Comparison of ENCODE assay signal across 16 cellular contexts in the genomic region with DNA sequence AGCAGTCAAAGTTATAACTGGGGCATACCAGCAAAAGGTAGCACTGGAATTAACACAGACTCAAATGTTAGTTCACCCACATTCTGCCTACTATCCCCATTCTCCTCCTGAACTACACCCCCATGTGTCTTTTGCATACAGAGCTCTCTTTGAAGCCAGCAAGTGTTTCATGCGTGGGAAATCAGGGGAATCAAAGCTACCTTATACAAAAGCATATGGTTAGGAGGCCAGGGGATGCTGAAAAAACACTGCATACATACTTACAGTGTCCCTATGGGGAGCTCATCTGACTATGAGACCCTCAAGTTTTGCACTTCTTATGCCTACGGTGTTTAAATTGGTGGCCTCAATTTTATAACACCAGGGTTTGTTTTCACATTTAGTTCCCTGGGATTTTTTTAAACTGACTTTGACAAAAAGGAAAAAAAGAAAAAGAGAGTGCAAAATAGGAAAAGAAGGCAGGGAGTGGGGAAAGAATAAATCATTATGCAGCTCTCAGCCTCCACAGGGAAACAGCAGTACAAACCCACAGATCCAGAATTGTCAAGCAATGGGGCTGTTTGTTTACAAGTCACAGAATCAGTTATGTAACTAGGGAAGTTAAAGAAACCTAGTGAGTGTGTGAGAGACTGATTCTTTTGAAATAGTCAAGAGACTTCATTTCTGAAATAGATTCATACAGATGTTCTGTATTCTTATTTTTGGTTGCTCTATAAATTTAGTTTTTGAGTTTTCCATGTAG. TPM values are rescaled to one million over a fixed set of nuclear protein-coding genes. Genes with fewer than 3 reads are reported as not detected.
DNase-seq lines count a peak whose midpoint lies in the region; ATAC-seq lines count a peak whose summit lies in the region.
"Had no signal": no experiment of that assay in that cellular context is flagged by ENCODE, and none has a peak within 500 bp of the region (broad histone marks: within the 10 kb centered on the region; RNA-seq: fewer than 3 reads in every experiment).

No MANE protein-coding gene starts in this region.

- 90% methylated on average over 2 of the region's 2 CpGs for WGBS in mesenchymal stem cell

- no peak overlapping the region for H3K23ac ChIP-seq in mesenchymal stem cell (ENCODE audit: low read length in 2 of 2)

- H2BK15ac ChIP-seq in mesenchymal stem cell (ENCODE audit: low read depth, poor library complexity, severe bottlenecking), result no peak overlapping the region

- H2AK5ac ChIP-seq in mesenchymal stem cell (ENCODE audit: low read length, severe bottlenecking), result no peak overlapping the region

- peak overlapping the region; percentile 90 for H3K27ac ChIP-seq in angular gyrus (ENCODE audit: low read depth, low read length)
- no peak overlapping the region for H3K27ac ChIP-seq in mesenchymal stem cell (ENCODE audit: low read length, poor library complexity, severe bottlenecking)
- H3K27ac ChIP-seq: parathyroid adenoma, PC-9 had no signal

- H3K4me2 ChIP-seq in mesenchymal stem cell (ENCODE audit: low read length, poor library complexity, severe bottlenecking), result no peak overlapping the region
- H3K4me2 ChIP-seq: PC-9 had no signal

- no peaks in the 10 kb centered on the region for H3K27me3 ChIP-seq in mesenchymal stem cell (ENCODE audit: control insufficient read depth in 1 of 2, insufficient read depth in 1 of 2, low read length in 2 of 2)

- H4K8ac ChIP-seq in mesenchymal stem cell (ENCODE audit: low read length), result no peak overlapping the region

- no peak for ATAC-seq in HG03378 (IDR thresholded peaks at IDR 0.05; ENCODE audit: unreplicated experiment)
- ATAC-seq: SK-N-SH treated with all-trans-retinoic acid at 6 μM for 48 hours had no signal

- no peak overlapping the region for H2BK5ac ChIP-seq in mesenchymal stem cell (ENCODE audit: low read depth, low read length, poor library complexity, severe bottlenecking)

- H3K18ac ChIP-seq in mesenchymal stem cell (ENCODE audit: low read depth in 1 of 2, low read length in 2 of 2), result no peak overlapping the region

- H3K36me3 ChIP-seq in mesenchymal stem cell (ENCODE audit: control insufficient read depth in 1 of 2, insufficient read depth in 2 of 2, low read depth in 1 of 2, low read length in 2 of 2), result no peaks in the 10 kb centered on the region

- H2BK12ac ChIP-seq in mesenchymal stem cell (ENCODE audit: low read length in 2 of 2), result no peak overlapping the region

- no peaks in the 10 kb centered on the region for H3K9me3 ChIP-seq in mesenchymal stem cell (ENCODE audit: control insufficient read depth, low read length)

- no peak overlapping the region for H2BK120ac ChIP-seq in mesenchymal stem cell (ENCODE audit: low read depth, low read length)

- H3K4me3 ChIP-seq in mesenchymal stem cell (ENCODE audit: insufficient read depth in 1 of 2, low read depth in 1 of 2, low read length in 2 of 2), result no peak overlapping the region
- H3K4me3 ChIP-seq: PC-9 had no signal

- no peak overlapping the region for H3K4ac ChIP-seq in mesenchymal stem cell (ENCODE audit: low read depth in 1 of 2, low read length in 2 of 2)

- DNase-seq in AML-193 (lab: John Stamatoyannopoulos, UW), result peak; percentile 79 to 84
- peak; percentile 83 for DNase-seq in MV-4-11 (lab: John Stamatoyannopoulos, UW)
- peak; percentile 29 for DNase-seq in mesenchymal stem cell
- no peak for DNase-seq in kidney glomerular epithelial cell (lab: John Stamatoyannopoulos, UW)
- no peak for DNase-seq in NCI-H748 (lab: John Stamatoyannopoulos, UW; ENCODE audit: unreplicated experiment)
- DNase-seq in amniotic stem cell (lab: John Stamatoyannopoulos, UW), result no peak
- DNase-seq: activated CD4-positive, alpha-beta memory T cell treated with anti-CD3 and anti-CD28 coated beads for 36 hours; activated T-cell treated with anti-CD3 and anti-CD28 coated beads, Interleukin-2, amount 50 U/mL, for 48 hours; kidney; NCI-H1694; NCI-H510A; PC-9 had no signal

- no peak overlapping the region for H4K91ac ChIP-seq in mesenchymal stem cell (ENCODE audit: low read length)

- H3K14ac ChIP-seq in mesenchymal stem cell (ENCODE audit: low read length in 2 of 2), result no peak overlapping the region

- H3K9ac ChIP-seq in mesenchymal stem cell (ENCODE audit: low read length), result no peak overlapping the region
- H3K9ac ChIP-seq: parathyroid adenoma had no signal

- no peaks in the 10 kb centered on the region for H3K79me1 ChIP-seq in mesenchymal stem cell (replicated peaks; ENCODE audit: low read length, poor library complexity, severe bottlenecking)

- H3K4me1 ChIP-seq in mesenchymal stem cell (ENCODE audit: control insufficient read depth, insufficient read depth, low read depth, low read length), result no peaks in the 10 kb centered on the region
- H3K4me1 ChIP-seq: parathyroid adenoma had no signal

- no peak overlapping the region for H2AFZ ChIP-seq in mesenchymal stem cell (ENCODE audit: low read depth, low read length)
- H2AFZ ChIP-seq: parathyroid adenoma, PC-9 had no signal

RNA-seq across cellular contexts. Expression of a gene that starts 20.1 kb away (rescaled TPM):
- polyA plus RNA-seq in mesenchymal stem cell (2013, experiment 1 of 2), result 28.6 TPM
- polyA plus RNA-seq in mesenchymal stem cell (2013, experiment 2 of 2), result 29.2 TPM

RNA-seq across cellular contexts. Expression of a gene that starts 47.3 kb away (rescaled TPM):
- 24.4 TPM for polyA plus RNA-seq in mesenchymal stem cell (2013, experiment 1 of 2)
- polyA plus RNA-seq in mesenchymal stem cell (2013, experiment 2 of 2), result 24.5 TPM

Comparison
In these comparisons a context has a peak if more than half of its experiments do, and no peak if none do; other contexts are left out.
1. DNase-seq: peak in AML-193 (2 of 2), MV-4-11 (single experiment) and mesenchymal stem cell (single experiment); none in kidney glomerular epithelial cell (single experiment), NCI-H748 (single experiment) and amniotic stem cell (single experiment).